ENCODE assay signal across 17 cellular contexts in genomic region chr7:50411333-50412028, GRCh38. TPM values are rescaled to one million over a fixed set of nuclear protein-coding genes. Genes with fewer than 3 reads are reported as not detected.
A peak's percentile ranks its signal among the peaks of the same experiment; 100 is the strongest.
DNase-seq lines count a peak whose midpoint lies in the region; ATAC-seq and TF ChIP-seq lines count a peak whose summit lies in the region.
"Had no signal": no experiment of that assay in that cellular context is flagged by ENCODE, and none has a peak within 500 bp of the region (broad histone marks: within the 10 kb centered on the region; RNA-seq: fewer than 3 reads in every experiment).

No MANE protein-coding gene starts in this region.

- H3K27me3 ChIP-seq in esophagus squamous epithelium: peaks cover 0 to 5% (median 0%) of the 10 kb centered on the region in 4 donors

- no peak overlapping the region for H3K27ac ChIP-seq in esophagus squamous epithelium
- H3K27ac ChIP-seq: C4-2B, SK-N-MC, VCaP had no signal

- H3K4me3 Mint-ChIP-seq in activated T-helper 1 cell treated with anti-CD3 and anti-CD28 coated beads, Interleukin-12 subunit alpha, Interleukin-12 subunit beta, Interleukin-2, Interleukin-4 antibody, amounts not matched to agents 30 ng/mL and 10 ng/mL and 1 ng/mL, durations not matched to agents 14 hours and 24 hours and 36 hours: no peak overlapping the region
- no peak overlapping the region for H3K4me3 Mint-ChIP-seq in stimulated activated effector memory CD8-positive, alpha-beta T cell treated with anti-CD3 and anti-CD28 coated beads, Interleukin-12 subunit alpha, Interleukin-12 subunit beta, amount 100 ng/mL, for 72 hours
- H3K4me3 Mint-ChIP-seq in MCF 10A (ENCODE audit: unreplicated experiment): no peak overlapping the region

- 70 to 74% methylated on average over 6 to 7 of the region's 9 CpGs for WGBS in esophagus squamous epithelium, 2 donors

- TF ChIP-seq CTCF in GM13977 (IDR thresholded peaks at IDR 0.05; ENCODE audit: extremely low read depth, insufficient read depth, missing control alignments): no peak
- TF ChIP-seq CTCF in MCF 10A (IDR thresholded peaks at IDR 0.05; ENCODE audit: unreplicated experiment): no peak
- no peak for TF ChIP-seq CTCF in esophagus squamous epithelium (IDR thresholded peaks at IDR 0.05)

- no peaks in the 10 kb centered on the region for H3K9me3 ChIP-seq in esophagus squamous epithelium

- CTCF ChIA-PET in MCF 10A (lab: Yijun Ruan, JAX): interaction anchor here (1.0 to 2.8 kb wide), 3 partner anchors 19 to 206 kb away, joined by 3 to 16 read pairs (median 4); no protein-coding TSS in a partner anchor

- H3K4me1 Mint-ChIP-seq in activated T-helper 1 cell treated with anti-CD3 and anti-CD28 coated beads, Interleukin-12 subunit alpha, Interleukin-12 subunit beta, Interleukin-2, Interleukin-4 antibody, amounts not matched to agents 30 ng/mL and 10 ng/mL and 1 ng/mL, durations not matched to agents 14 hours and 24 hours and 36 hours (ENCODE audit: low read depth): peaks cover 58% of the 10 kb centered on the region
- peaks cover 62% of the 10 kb centered on the region for H3K4me1 Mint-ChIP-seq in stimulated activated effector memory CD8-positive, alpha-beta T cell treated with anti-CD3 and anti-CD28 coated beads, Interleukin-12 subunit alpha, Interleukin-12 subunit beta, amount 100 ng/mL, for 72 hours
- no peaks in the 10 kb centered on the region for H3K4me1 Mint-ChIP-seq in MCF 10A (ENCODE audit: insufficient read depth, unreplicated experiment)

- peaks cover 10% of the 10 kb centered on the region for H3K36me3 Mint-ChIP-seq in activated T-helper 1 cell treated with anti-CD3 and anti-CD28 coated beads, Interleukin-12 subunit alpha, Interleukin-12 subunit beta, Interleukin-2, Interleukin-4 antibody, amounts not matched to agents 30 ng/mL and 10 ng/mL and 1 ng/mL, durations not matched to agents 14 hours and 24 hours and 36 hours (ENCODE audit: low read depth)
- peaks cover 46% of the 10 kb centered on the region for H3K36me3 Mint-ChIP-seq in stimulated activated effector memory CD8-positive, alpha-beta T cell treated with anti-CD3 and anti-CD28 coated beads, Interleukin-12 subunit alpha, Interleukin-12 subunit beta, amount 100 ng/mL, for 72 hours
- H3K36me3 Mint-ChIP-seq in MCF 10A (ENCODE audit: insufficient read depth, unreplicated experiment): no peaks in the 10 kb centered on the region

- peak; percentile 22 for ATAC-seq in HG02642 (IDR thresholded peaks at IDR 0.05; ENCODE audit: poor library complexity, unreplicated experiment)
- no peak for ATAC-seq in stimulated activated effector memory CD8-positive, alpha-beta T cell treated with anti-CD3 and anti-CD28 coated beads, Interleukin-12 subunit alpha, Interleukin-12 subunit beta, amount 100 ng/mL, for 72 hours
- ATAC-seq: left colon had no signal

- peak; percentile 41 for DNase-seq in GM13977 (ENCODE audit: low spot score)
- DNase-seq in activated T-helper 1 cell treated with anti-CD3 and anti-CD28 coated beads, Interleukin-12 subunit alpha, Interleukin-12 subunit beta, Interleukin-2, Interleukin-4 antibody, amounts not matched to agents 30 ng/mL and 10 ng/mL and 1 ng/mL, durations not matched to agents 14 hours and 24 hours and 36 hours (ENCODE audit: low spot score): no peak
- peak in 1 of 2 donors; percentile 45 for DNase-seq in stimulated activated effector memory CD8-positive, alpha-beta T cell treated with anti-CD3 and anti-CD28 coated beads, Interleukin-12 subunit alpha, Interleukin-12 subunit beta, amount 100 ng/mL, for 72 hours (ENCODE audit: low spot score in 2 of 2)
- no peak for DNase-seq in NCI-H510A treated with DMSO at 0.1 percent for 48 hours (lab: John Stamatoyannopoulos, UW)
- no peak for DNase-seq in MCF 10A (ENCODE audit: unreplicated experiment)
- DNase-seq in esophagus squamous epithelium (lab: John Stamatoyannopoulos, UW): no peak
- DNase-seq: activated naive CD4-positive, alpha-beta T cell treated with Interleukin-2 at 50 U/mL for 16 hours; effector memory CD4-positive, alpha-beta T cell; hypothalamus; Karpas-422; left colon; OCI-M1 had no signal

- no peaks in the 10 kb centered on the region for H3K9me3 Mint-ChIP-seq in activated T-helper 1 cell treated with anti-CD3 and anti-CD28 coated beads, Interleukin-12 subunit alpha, Interleukin-12 subunit beta, Interleukin-2, Interleukin-4 antibody, amounts not matched to agents 30 ng/mL and 10 ng/mL and 1 ng/mL, durations not matched to agents 14 hours and 24 hours and 36 hours
- no peaks in the 10 kb centered on the region for H3K9me3 Mint-ChIP-seq in stimulated activated effector memory CD8-positive, alpha-beta T cell treated with anti-CD3 and anti-CD28 coated beads, Interleukin-12 subunit alpha, Interleukin-12 subunit beta, amount 100 ng/mL, for 72 hours
- H3K9me3 Mint-ChIP-seq in MCF 10A (ENCODE audit: unreplicated experiment): no peaks in the 10 kb centered on the region

- no peak for TF ChIP-seq POLR2A in esophagus squamous epithelium (IDR thresholded peaks at IDR 0.05)

- no peaks in the 10 kb centered on the region for H3K36me3 ChIP-seq in esophagus squamous epithelium

- intact Hi-C loops in activated T-helper 1 cell treated with anti-CD3 and anti-CD28 coated beads, Interleukin-12 subunit alpha, Interleukin-12 subunit beta, Interleukin-2, Interleukin-4 antibody, amounts not matched to agents 30 ng/mL and 10 ng/mL and 1 ng/mL, durations not matched to agents 14 hours and 24 hours and 36 hours (cut with micrococcal nuclease): no loop called here
- intact Hi-C loops in MCF 10A (cut with micrococcal nuclease): no loop called here
- intact Hi-C loops in esophagus squamous epithelium (cut with DNase I): no loop called here

- no peak overlapping the region for H3K4me3 ChIP-seq in esophagus squamous epithelium
- H3K4me3 ChIP-seq: SK-N-MC, smooth muscle cell had no signal

- H3K27ac Mint-ChIP-seq in activated T-helper 1 cell treated with anti-CD3 and anti-CD28 coated beads, Interleukin-12 subunit alpha, Interleukin-12 subunit beta, Interleukin-2, Interleukin-4 antibody, amounts not matched to agents 30 ng/mL and 10 ng/mL and 1 ng/mL, durations not matched to agents 14 hours and 24 hours and 36 hours: peak overlapping the region; percentile 76
- peak overlapping the region; percentile 93 for H3K27ac Mint-ChIP-seq in stimulated activated effector memory CD8-positive, alpha-beta T cell treated with anti-CD3 and anti-CD28 coated beads, Interleukin-12 subunit alpha, Interleukin-12 subunit beta, amount 100 ng/mL, for 72 hours
- no peak overlapping the region for H3K27ac Mint-ChIP-seq in MCF 10A (ENCODE audit: low read depth, unreplicated experiment)

- H3K27me3 Mint-ChIP-seq in activated T-helper 1 cell treated with anti-CD3 and anti-CD28 coated beads, Interleukin-12 subunit alpha, Interleukin-12 subunit beta, Interleukin-2, Interleukin-4 antibody, amounts not matched to agents 30 ng/mL and 10 ng/mL and 1 ng/mL, durations not matched to agents 14 hours and 24 hours and 36 hours (ENCODE audit: insufficient read depth): no peaks in the 10 kb centered on the region
- H3K27me3 Mint-ChIP-seq in MCF 10A (ENCODE audit: insufficient read depth, unreplicated experiment): peaks cover 32% of the 10 kb centered on the region

- in situ Hi-C loops in GM13977 (cut with MboI; ENCODE audit: low pct_unique_long_range_greater_than_20kb, low sequenced_read_pairs, unreplicated experiment): loop anchor here (10.0 to 25.0 kb wide), 2 partner anchors 107 to 199 kb away; partner anchors contain the start of gene IKZF1

- peaks cover 0 to 2% (median 0%) of the 10 kb centered on the region in 3 donors for H3K4me1 ChIP-seq in esophagus squamous epithelium

- no TSS peak for BruUV-seq in MCF 10A (replicated peaks; lab: Mats Ljungman, UMichigan)

- POLR2A ChIA-PET in MCF 10A (lab: Yijun Ruan, JAX): no interaction called here

RNA-seq across cellular contexts. Expression of gene FIGNL1, which starts 38.7 kb away (rescaled TPM):
- 41.6 and 45.4 TPM in 2 replicates for total RNA-seq in activated T-helper 1 cell treated with anti-CD3 and anti-CD28 coated beads, Interleukin-12 subunit alpha, Interleukin-12 subunit beta, Interleukin-2, Interleukin-4 antibody, amounts not matched to agents 30 ng/mL and 10 ng/mL and 1 ng/mL, durations not matched to agents 14 hours and 24 hours and 36 hours
- total RNA-seq in MCF 10A (2022): 10.7 and 14.5 TPM in 2 replicates
- total RNA-seq in esophagus squamous epithelium: 10 to 100 TPM in 3 of 4 donors, 1 to 10 TPM in 1; 6.6 to 22.8 (median 22.1) TPM
